ENCODE assay signal across 8 cellular contexts in genomic region chr15:66789029-66790025, GRCh38.
DNase-seq lines count a peak whose midpoint lies in the region; ATAC-seq, FAIRE-seq and TF ChIP-seq lines count a peak whose summit lies in the region.

No MANE protein-coding gene starts in this region.

- CTCF ChIA-PET in RWPE1 (lab: Yijun Ruan, JAX), result interaction anchor here (0.5 to 4.2 kb wide), 10 partner anchors 14 to 173 kb away, joined by 3 to 27 read pairs (median 3); no protein-coding TSS in a partner anchor

- H3K27ac ChIP-seq in GM23338 (ENCODE audit: low read depth) (no peak overlapping the region), RWPE1 (no peak overlapping the region), gastrocnemius medialis (no peak overlapping the region)

- H3K27me3 ChIP-seq in GM23338 (ENCODE audit: insufficient read depth) (no peaks in the 10 kb centered on the region), gastrocnemius medialis (no peaks in the 10 kb centered on the region)

- ATAC-seq in GM23338 (peak; percentile 95), sciatic nerve (peak; percentile 86), GM21390 (IDR thresholded peaks at IDR 0.05; ENCODE audit: unreplicated experiment) (no peak), gastrocnemius medialis (no peak)

- no peaks in the 10 kb centered on the region for H3K4me1 ChIP-seq in GM23338 (ENCODE audit: insufficient read depth)
- no peaks in the 10 kb centered on the region for H3K4me1 ChIP-seq in gastrocnemius medialis

- H4K20me1 ChIP-seq in GM23338 (replicated peaks; ENCODE audit: insufficient read depth), result no peaks in the 10 kb centered on the region

- H3F3A ChIP-seq in GM23338 (replicated peaks; ENCODE audit: low read depth), result no peaks in the 10 kb centered on the region

- intact Hi-C loops in sciatic nerve (cut with DNase I) (loop anchor here (10.0 kb wide), 1 partner anchor 55 kb away; no protein-coding TSS in a partner anchor), gastrocnemius medialis (cut with DNase I; ENCODE audit: low total_unique reads) (no loop called here)

- no peaks in the 10 kb centered on the region for H3K36me3 Mint-ChIP-seq in GM23338 (ENCODE audit: low read depth)
- H3K36me3 Mint-ChIP-seq in nephron progenitor cell (ENCODE audit: low read depth), result no peaks in the 10 kb centered on the region

- peak; percentile 57 to 72 for TF ChIP-seq CTCF in GM23338 (conservative IDR thresholded peaks at IDR 0.05; ENCODE audit: low read depth in 2 of 2)
- peak; percentile 50 for TF ChIP-seq CTCF in RWPE1 (conservative IDR thresholded peaks at IDR 0.05; ENCODE audit: low read depth)
- peak; percentile 75 for TF ChIP-seq CTCF in fibroblast of the aortic adventitia (IDR thresholded peaks at IDR 0.05; ENCODE audit: insufficient read depth, low read length)
- TF ChIP-seq CTCF in gastrocnemius medialis (IDR thresholded peaks at IDR 0.05 in 4 of 5, conservative IDR thresholded peaks at IDR 0.05 in 1 of 5), result no peak
- no peak for TF ChIP-seq CTCF in nephron progenitor cell (IDR thresholded peaks at IDR 0.05)

- H3K4me3 ChIP-seq in GM23338 (no peak overlapping the region), fibroblast of the aortic adventitia (ENCODE audit: low read depth, low read length) (no peak overlapping the region), gastrocnemius medialis (no peak overlapping the region)

- no peaks in the 10 kb centered on the region for H3K79me2 ChIP-seq in GM23338 (replicated peaks; ENCODE audit: insufficient read depth)

- no peak overlapping the region for H3K4me2 ChIP-seq in GM23338

- no peak for FAIRE-seq in H54 (lab: Jason Lieb, UNC)

- no peak overlapping the region for H2AFZ ChIP-seq in GM23338

- TF ChIP-seq POLR2A in gastrocnemius medialis (IDR thresholded peaks at IDR 0.05) (no peak), H54 (IDR thresholded peaks at IDR 0.05; ENCODE audit: low read depth, low read length) (no peak)

- in situ Hi-C loops in gastrocnemius medialis (cut with MboI; ENCODE audit: low sequenced_read_pairs in 4 of 4), result loop anchor here in 1 of 4 donors (25.0 kb wide), 1 partner anchor 177 kb away; no protein-coding TSS in a partner anchor

- H3K9me3 Mint-ChIP-seq in GM23338 (no peaks in the 10 kb centered on the region), nephron progenitor cell (no peaks in the 10 kb centered on the region)

- DNase-seq in GM23338 (ENCODE audit: low spot score), result peak; percentile 75
- DNase-seq in RWPE1 (ENCODE audit: low spot score), result no peak
- DNase-seq in fibroblast of the aortic adventitia (ENCODE audit: low read depth), result peak; percentile 86
- DNase-seq in sciatic nerve (ENCODE audit: low spot score), result peak; percentile 75
- DNase-seq in gastrocnemius medialis, result no peak
- no peak for DNase-seq in H54 (ENCODE audit: insufficient read length, low spot score)
- no peak for DNase-seq in nephron progenitor cell

- H3K4me3 Mint-ChIP-seq in GM23338 (no peak overlapping the region), nephron progenitor cell (no peak overlapping the region)

- H3K9me3 ChIP-seq in gastrocnemius medialis, result no peaks in the 10 kb centered on the region

- H3K4me1 Mint-ChIP-seq in GM23338 (0 out of 3 replicates have a peak, but pooled peaks cover 4% of the 10 kb centered on the region), nephron progenitor cell (peaks cover 31% of the 10 kb centered on the region)

- H3K27me3 Mint-ChIP-seq in GM23338 (ENCODE audit: insufficient read depth, low read depth, poor library complexity), result peaks cover 11% of the 10 kb centered on the region
- H3K27me3 Mint-ChIP-seq in nephron progenitor cell (ENCODE audit: low read depth, poor library complexity), result peaks cover 8% of the 10 kb centered on the region

- no peak overlapping the region; the same call in 1 of the 2 replicates for H3K27ac Mint-ChIP-seq in GM23338
- H3K27ac Mint-ChIP-seq in nephron progenitor cell, result no peak overlapping the region

- POLR2A ChIA-PET in RWPE1 (lab: Yijun Ruan, JAX; ENCODE audit: low non-redundant PET), result no interaction called here

- no peaks in the 10 kb centered on the region for H3K36me3 ChIP-seq in GM23338 (ENCODE audit: insufficient read depth)
- no peaks in the 10 kb centered on the region for H3K36me3 ChIP-seq in gastrocnemius medialis

- H3K9me2 ChIP-seq in GM23338 (ENCODE audit: insufficient read depth), result no peaks in the 10 kb centered on the region

TF ChIP-seq in GM23338, 12 proteins besides CTCF, POLR2A, EP300 and RAD21:
- TF ChIP-seq EZH2 (IDR thresholded peaks at IDR 0.05; ENCODE audit: low read depth, unreplicated experiment) (no peak), POLR2AphosphoS5 (IDR thresholded peaks at IDR 0.05; ENCODE audit: low read depth) (no peak), EZH2phosphoT487 (IDR thresholded peaks at IDR 0.05; ENCODE audit: unreplicated experiment) (no peak), NANOG (IDR thresholded peaks at IDR 0.05; ENCODE audit: borderline replicate concordance) (no peak), ZNF331 (CRISPR knock-in tag; IDR thresholded peaks at IDR 0.05; ENCODE audit: low read depth) (no peak)
- TF ChIP-seq, protein P1, sequence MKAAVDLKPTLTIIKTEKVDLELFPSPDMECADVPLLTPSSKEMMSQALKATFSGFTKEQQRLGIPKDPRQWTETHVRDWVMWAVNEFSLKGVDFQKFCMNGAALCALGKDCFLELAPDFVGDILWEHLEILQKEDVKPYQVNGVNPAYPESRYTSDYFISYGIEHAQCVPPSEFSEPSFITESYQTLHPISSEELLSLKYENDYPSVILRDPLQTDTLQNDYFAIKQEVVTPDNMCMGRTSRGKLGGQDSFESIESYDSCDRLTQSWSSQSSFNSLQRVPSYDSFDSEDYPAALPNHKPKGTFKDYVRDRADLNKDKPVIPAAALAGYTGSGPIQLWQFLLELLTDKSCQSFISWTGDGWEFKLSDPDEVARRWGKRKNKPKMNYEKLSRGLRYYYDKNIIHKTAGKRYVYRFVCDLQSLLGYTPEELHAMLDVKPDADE (IDR thresholded peaks at IDR 0.05), result no peak
- TF ChIP-seq, protein P2, sequence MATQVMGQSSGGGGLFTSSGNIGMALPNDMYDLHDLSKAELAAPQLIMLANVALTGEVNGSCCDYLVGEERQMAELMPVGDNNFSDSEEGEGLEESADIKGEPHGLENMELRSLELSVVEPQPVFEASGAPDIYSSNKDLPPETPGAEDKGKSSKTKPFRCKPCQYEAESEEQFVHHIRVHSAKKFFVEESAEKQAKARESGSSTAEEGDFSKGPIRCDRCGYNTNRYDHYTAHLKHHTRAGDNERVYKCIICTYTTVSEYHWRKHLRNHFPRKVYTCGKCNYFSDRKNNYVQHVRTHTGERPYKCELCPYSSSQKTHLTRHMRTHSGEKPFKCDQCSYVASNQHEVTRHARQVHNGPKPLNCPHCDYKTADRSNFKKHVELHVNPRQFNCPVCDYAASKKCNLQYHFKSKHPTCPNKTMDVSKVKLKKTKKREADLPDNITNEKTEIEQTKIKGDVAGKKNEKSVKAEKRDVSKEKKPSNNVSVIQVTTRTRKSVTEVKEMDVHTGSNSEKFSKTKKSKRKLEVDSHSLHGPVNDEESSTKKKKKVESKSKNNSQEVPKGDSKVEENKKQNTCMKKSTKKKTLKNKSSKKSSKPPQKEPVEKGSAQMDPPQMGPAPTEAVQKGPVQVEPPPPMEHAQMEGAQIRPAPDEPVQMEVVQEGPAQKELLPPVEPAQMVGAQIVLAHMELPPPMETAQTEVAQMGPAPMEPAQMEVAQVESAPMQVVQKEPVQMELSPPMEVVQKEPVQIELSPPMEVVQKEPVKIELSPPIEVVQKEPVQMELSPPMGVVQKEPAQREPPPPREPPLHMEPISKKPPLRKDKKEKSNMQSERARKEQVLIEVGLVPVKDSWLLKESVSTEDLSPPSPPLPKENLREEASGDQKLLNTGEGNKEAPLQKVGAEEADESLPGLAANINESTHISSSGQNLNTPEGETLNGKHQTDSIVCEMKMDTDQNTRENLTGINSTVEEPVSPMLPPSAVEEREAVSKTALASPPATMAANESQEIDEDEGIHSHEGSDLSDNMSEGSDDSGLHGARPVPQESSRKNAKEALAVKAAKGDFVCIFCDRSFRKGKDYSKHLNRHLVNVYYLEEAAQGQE (IDR thresholded peaks at IDR 0.05; ENCODE audit: unreplicated experiment), result no peak

Comparison
In these comparisons a context has a peak if more than half of its experiments do, and no peak if none do; other contexts are left out.
1. ATAC-seq: peak in GM23338 (single experiment) and sciatic nerve (single experiment); none in GM21390 (single experiment) and gastrocnemius medialis (0 of 2).
2. DNase-seq: peak in GM23338 (single experiment), fibroblast of the aortic adventitia (single experiment) and sciatic nerve (single experiment); none in RWPE1 (single experiment), gastrocnemius medialis (0 of 2), H54 (single experiment) and nephron progenitor cell (single experiment).
3. CTCF ChIP-seq: peak in GM23338 (2 of 2), RWPE1 (single experiment) and fibroblast of the aortic adventitia (single experiment); none in gastrocnemius medialis (0 of 5) and nephron progenitor cell (single experiment).